ENCODE assay signal across 22 cellular contexts in genomic region chr3:187051066-187051465, GRCh38.
DNase-seq lines count a peak whose midpoint lies in the region; ATAC-seq and TF ChIP-seq lines count a peak whose summit lies in the region.
"Had no signal": no experiment of that assay in that cellular context is flagged by ENCODE, and none has a peak within 500 bp of the region (broad histone marks: within the 10 kb centered on the region; RNA-seq: fewer than 3 reads in every experiment).

No MANE protein-coding gene starts in this region.

- DNase-seq in activated T-cell treated with anti-CD3 and anti-CD28 coated beads, Interleukin-2, amount 50 U/mL, for 4 hours = no peak
- DNase-seq in activated T-cell treated with anti-CD3 and anti-CD28 coated beads for 4 hours (no peak), lower leg skin (ENCODE audit: low spot score in 2 of 2) (no peak), brain microvascular endothelial cell (no peak), thyroid gland (no peak)
- DNase-seq in activated CD4-positive, alpha-beta memory T cell treated with anti-CD3 and anti-CD28 coated beads for 36 hours = no peak
- DNase-seq in effector memory CD8-positive, alpha-beta T cell = no peak
- no peak for DNase-seq in stimulated activated naive B cell treated with anti-CD40 and anti-IgM and Interleukin-4, amounts not matched to agents 10 μg/mL and 1 μg/mL and 100 μg/mL, for 72 hours
- DNase-seq: activated CD4-positive, alpha-beta T cell treated with anti-CD3 and anti-CD28 coated beads for 48 hours; effector memory CD4-positive, alpha-beta T cell; EL; H9; kidney; NCI-H1092 treated with DMSO at 0.1 percent for 48 hours; NCI-H1930; NCI-H2227 treated with DMSO at 0.1 percent for 48 hours; retina; SHP77; spleen; stimulated activated CD4-positive, alpha-beta T cell treated with anti-CD3 and anti-CD28 coated beads, Interleukin-4, amount 100 ng/mL, for 24 hours; upper lobe of right lung had no signal

- H3K4me3 ChIP-seq in lower leg skin (ENCODE audit: low read depth, poor library complexity, severe bottlenecking) = no peak overlapping the region
- H3K4me3 ChIP-seq in brain microvascular endothelial cell (ENCODE audit: low read depth, low read length) = no peak overlapping the region
- H3K4me3 ChIP-seq in thyroid gland (replicated peaks in 1 of 3) = no peak overlapping the region
- H3K4me3 ChIP-seq: gastroesophageal sphincter, spleen, upper lobe of right lung had no signal

- ATAC-seq in activated T-cell treated with anti-CD3 and anti-CD28 coated beads, Interleukin-2, amount 50 U/mL, for 4 hours = peak; percentile 40 to 42
- ATAC-seq in effector memory CD8-positive, alpha-beta T cell (replicated peaks) = peak; percentile 68
- ATAC-seq in stimulated activated naive B cell treated with anti-CD40 and anti-IgM and Interleukin-4, amounts not matched to agents 10 μg/mL and 1 μg/mL and 100 μg/mL, for 72 hours (replicated peaks) = no peak
- ATAC-seq: gastroesophageal sphincter, upper lobe of right lung had no signal

- no peaks in the 10 kb centered on the region for H3K27me3 ChIP-seq in brain microvascular endothelial cell (replicated peaks)
- H3K27me3 ChIP-seq in thyroid gland = no peaks in the 10 kb centered on the region
- H3K27me3 ChIP-seq: gastroesophageal sphincter, spleen, upper lobe of right lung had no signal

- POLR2A ChIA-PET in activated CD4-positive, alpha-beta memory T cell treated with anti-CD3 and anti-CD28 coated beads for 36 hours (lab: Charles Lee) = no interaction called here

- H3K4me1 ChIP-seq in thyroid gland = no peaks in the 10 kb centered on the region
- H3K4me1 ChIP-seq: gastroesophageal sphincter had no signal

- TF ChIP-seq POLR2A in lower leg skin (IDR thresholded peaks at IDR 0.05) (no peak), thyroid gland (IDR thresholded peaks at IDR 0.05) (no peak)

- H3K4me3 Mint-ChIP-seq in activated T-cell treated with anti-CD3 and anti-CD28 coated beads, Interleukin-2, amount 50 U/mL, for 4 hours = no peak overlapping the region
- H3K4me3 Mint-ChIP-seq in activated CD4-positive, alpha-beta memory T cell treated with anti-CD3 and anti-CD28 coated beads for 36 hours = no peak overlapping the region
- no peak overlapping the region for H3K4me3 Mint-ChIP-seq in effector memory CD8-positive, alpha-beta T cell
- H3K4me3 Mint-ChIP-seq in stimulated activated naive B cell treated with anti-CD40 and anti-IgM and Interleukin-4, amounts not matched to agents 10 μg/mL and 1 μg/mL and 100 μg/mL, for 72 hours = no peak overlapping the region
- H3K4me3 Mint-ChIP-seq: H9 had no signal

- H3K27ac Mint-ChIP-seq in activated CD4-positive, alpha-beta memory T cell treated with anti-CD3 and anti-CD28 coated beads for 36 hours = peak overlapping the region; percentile 69
- peak overlapping the region; percentile 54 to 66 for H3K27ac Mint-ChIP-seq in effector memory CD8-positive, alpha-beta T cell
- H3K27ac Mint-ChIP-seq in stimulated activated naive B cell treated with anti-CD40 and anti-IgM and Interleukin-4, amounts not matched to agents 10 μg/mL and 1 μg/mL and 100 μg/mL, for 72 hours = peak overlapping the region; percentile 32

- peaks cover 19% of the 10 kb centered on the region for H3K9me3 Mint-ChIP-seq in activated T-cell treated with anti-CD3 and anti-CD28 coated beads, Interleukin-2, amount 50 U/mL, for 4 hours
- H3K9me3 Mint-ChIP-seq in activated CD4-positive, alpha-beta memory T cell treated with anti-CD3 and anti-CD28 coated beads for 36 hours = peaks cover 38% of the 10 kb centered on the region
- peaks cover 2 to 11% of the 10 kb centered on the region in 2 donors for H3K9me3 Mint-ChIP-seq in effector memory CD8-positive, alpha-beta T cell
- peaks cover 16 to 23% of the 10 kb centered on the region in 2 donors for H3K9me3 Mint-ChIP-seq in stimulated activated naive B cell treated with anti-CD40 and anti-IgM and Interleukin-4, amounts not matched to agents 10 μg/mL and 1 μg/mL and 100 μg/mL, for 72 hours

- CTCF ChIA-PET in activated CD4-positive, alpha-beta memory T cell treated with anti-CD3 and anti-CD28 coated beads for 36 hours (lab: Charles Lee) = interaction anchor here (0.6 kb wide), 1 partner anchor 46 kb away, joined by 3 read pairs; no protein-coding TSS in a partner anchor

- H3K9me3 ChIP-seq in thyroid gland = no peaks in the 10 kb centered on the region

- TF ChIP-seq CTCF in lower leg skin (IDR thresholded peaks at IDR 0.05) = no peak
- TF ChIP-seq CTCF in brain microvascular endothelial cell (IDR thresholded peaks at IDR 0.05; ENCODE audit: low read depth, low read length, missing control alignments) = no peak
- no peak for TF ChIP-seq CTCF in thyroid gland (IDR thresholded peaks at IDR 0.05)

- H3K36me3 ChIP-seq in brain microvascular endothelial cell (replicated peaks) (no peaks in the 10 kb centered on the region), thyroid gland (peaks cover 0 to 6% of the 10 kb centered on the region in 2 donors)

- intact Hi-C loops in activated CD4-positive, alpha-beta memory T cell treated with anti-CD3 and anti-CD28 coated beads for 36 hours (cut with micrococcal nuclease) = no loop called here
- intact Hi-C loops in lower leg skin (cut with DNase I; ENCODE audit: low total_unique reads) = no loop called here
- intact Hi-C loops in thyroid gland (cut with DNase I) = no loop called here

- in situ Hi-C loops in brain microvascular endothelial cell (cut with HindIII; ENCODE audit: low pct_ligation_motif_present, low sequenced_read_pairs) = no loop called here

- H3K27me3 Mint-ChIP-seq in activated T-cell treated with anti-CD3 and anti-CD28 coated beads, Interleukin-2, amount 50 U/mL, for 4 hours (ENCODE audit: low read depth) = no peaks in the 10 kb centered on the region
- H3K27me3 Mint-ChIP-seq in activated CD4-positive, alpha-beta memory T cell treated with anti-CD3 and anti-CD28 coated beads for 36 hours = no peaks in the 10 kb centered on the region
- no peaks in the 10 kb centered on the region for H3K27me3 Mint-ChIP-seq in effector memory CD8-positive, alpha-beta T cell
- H3K27me3 Mint-ChIP-seq in stimulated activated naive B cell treated with anti-CD40 and anti-IgM and Interleukin-4, amounts not matched to agents 10 μg/mL and 1 μg/mL and 100 μg/mL, for 72 hours = no peaks in the 10 kb centered on the region

- H3K27ac ChIP-seq in brain microvascular endothelial cell (no peak overlapping the region), thyroid gland (no peak overlapping the region)
- H3K27ac ChIP-seq: gastroesophageal sphincter, upper lobe of right lung had no signal

- H3K36me3 Mint-ChIP-seq in activated T-cell treated with anti-CD3 and anti-CD28 coated beads, Interleukin-2, amount 50 U/mL, for 4 hours (ENCODE audit: insufficient read depth) = peaks cover 75% of the 10 kb centered on the region
- H3K36me3 Mint-ChIP-seq in activated CD4-positive, alpha-beta memory T cell treated with anti-CD3 and anti-CD28 coated beads for 36 hours = peaks cover 94% of the 10 kb centered on the region
- H3K36me3 Mint-ChIP-seq in effector memory CD8-positive, alpha-beta T cell (ENCODE audit: insufficient read depth) = peaks cover 61% of the 10 kb centered on the region
- peaks cover 85 to 96% of the 10 kb centered on the region in 2 donors for H3K36me3 Mint-ChIP-seq in stimulated activated naive B cell treated with anti-CD40 and anti-IgM and Interleukin-4, amounts not matched to agents 10 μg/mL and 1 μg/mL and 100 μg/mL, for 72 hours

- WGBS in lower leg skin, 2 donors = 95 to 97% methylated on average over 5 of the region's 5 CpGs
- whole genome bisulfite sequencing in thyroid gland, 2 donors = 93 to 98% methylated on average over 5 of the region's 5 CpGs

- H3K4me1 Mint-ChIP-seq in activated T-cell treated with anti-CD3 and anti-CD28 coated beads, Interleukin-2, amount 50 U/mL, for 4 hours (ENCODE audit: low read depth) = peaks cover 66% of the 10 kb centered on the region
- H3K4me1 Mint-ChIP-seq in activated CD4-positive, alpha-beta memory T cell treated with anti-CD3 and anti-CD28 coated beads for 36 hours (ENCODE audit: low read depth) = peaks cover 62% of the 10 kb centered on the region
- H3K4me1 Mint-ChIP-seq in effector memory CD8-positive, alpha-beta T cell (ENCODE audit: low read depth in 2 of 2) = peaks cover 54 to 55% of the 10 kb centered on the region in 2 donors
- peaks cover 48 to 83% of the 10 kb centered on the region in 2 donors for H3K4me1 Mint-ChIP-seq in stimulated activated naive B cell treated with anti-CD40 and anti-IgM and Interleukin-4, amounts not matched to agents 10 μg/mL and 1 μg/mL and 100 μg/mL, for 72 hours
- H3K4me1 Mint-ChIP-seq: H9 had no signal

Comparison
In these comparisons a context has a peak if more than half of its experiments do, and no peak if none do; other contexts are left out.
1. ATAC-seq: peak in activated T-cell treated with anti-CD3 and anti-CD28 coated beads, Interleukin-2, amount 50 U/mL, for 4 hours (2 of 2) and effector memory CD8-positive, alpha-beta T cell (single experiment); none in stimulated activated naive B cell treated with anti-CD40 and anti-IgM and Interleukin-4, amounts not matched to agents 10 μg/mL and 1 μg/mL and 100 μg/mL, for 72 hours (0 of 2).
2. Peak in every context shown above with its lines, with median percentiles within 50 percentile points of each other: H3K27ac Mint-ChIP-seq.